ENCODE assay signal across 1 cellular context in the genomic region with DNA sequence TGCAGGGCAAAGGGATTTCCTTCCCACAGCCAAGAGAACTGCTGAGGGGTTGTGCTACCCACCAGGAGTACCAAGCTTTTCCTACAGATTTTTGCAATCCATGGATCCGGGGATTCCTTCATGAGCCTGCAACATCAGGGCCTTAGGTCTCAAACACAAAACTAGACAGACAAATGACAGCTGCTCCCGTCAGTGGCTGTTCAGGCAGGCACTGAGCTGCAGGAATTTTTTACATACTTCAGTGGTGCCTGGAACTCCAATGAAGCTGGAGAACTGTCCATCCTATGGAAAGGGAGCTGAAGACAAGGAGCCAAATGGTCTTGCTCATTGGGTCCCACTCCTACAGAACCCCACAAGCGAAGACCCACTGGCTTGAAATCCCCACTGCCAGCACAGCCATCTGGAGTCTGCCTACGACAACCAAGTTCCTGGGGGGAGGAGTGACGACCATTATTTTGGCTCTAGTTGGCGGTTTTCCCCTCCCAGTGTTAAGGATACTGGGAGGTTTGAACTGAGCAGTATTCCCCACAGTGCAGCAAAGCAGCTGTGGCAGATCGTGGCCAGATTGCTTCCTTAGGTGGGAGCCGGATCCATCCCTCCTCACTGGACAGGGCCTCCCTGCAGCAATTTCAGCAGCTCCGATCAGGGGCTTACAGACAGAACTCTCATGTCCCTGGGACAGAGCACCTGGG.
TF ChIP-seq lines count a peak whose summit lies in the region.

No MANE protein-coding gene starts in this region.

TF ChIP-seq in GM23338, 12 proteins besides CTCF, POLR2A, EP300 and RAD21 (continued from another document):
- TF ChIP-seq, protein P1, sequence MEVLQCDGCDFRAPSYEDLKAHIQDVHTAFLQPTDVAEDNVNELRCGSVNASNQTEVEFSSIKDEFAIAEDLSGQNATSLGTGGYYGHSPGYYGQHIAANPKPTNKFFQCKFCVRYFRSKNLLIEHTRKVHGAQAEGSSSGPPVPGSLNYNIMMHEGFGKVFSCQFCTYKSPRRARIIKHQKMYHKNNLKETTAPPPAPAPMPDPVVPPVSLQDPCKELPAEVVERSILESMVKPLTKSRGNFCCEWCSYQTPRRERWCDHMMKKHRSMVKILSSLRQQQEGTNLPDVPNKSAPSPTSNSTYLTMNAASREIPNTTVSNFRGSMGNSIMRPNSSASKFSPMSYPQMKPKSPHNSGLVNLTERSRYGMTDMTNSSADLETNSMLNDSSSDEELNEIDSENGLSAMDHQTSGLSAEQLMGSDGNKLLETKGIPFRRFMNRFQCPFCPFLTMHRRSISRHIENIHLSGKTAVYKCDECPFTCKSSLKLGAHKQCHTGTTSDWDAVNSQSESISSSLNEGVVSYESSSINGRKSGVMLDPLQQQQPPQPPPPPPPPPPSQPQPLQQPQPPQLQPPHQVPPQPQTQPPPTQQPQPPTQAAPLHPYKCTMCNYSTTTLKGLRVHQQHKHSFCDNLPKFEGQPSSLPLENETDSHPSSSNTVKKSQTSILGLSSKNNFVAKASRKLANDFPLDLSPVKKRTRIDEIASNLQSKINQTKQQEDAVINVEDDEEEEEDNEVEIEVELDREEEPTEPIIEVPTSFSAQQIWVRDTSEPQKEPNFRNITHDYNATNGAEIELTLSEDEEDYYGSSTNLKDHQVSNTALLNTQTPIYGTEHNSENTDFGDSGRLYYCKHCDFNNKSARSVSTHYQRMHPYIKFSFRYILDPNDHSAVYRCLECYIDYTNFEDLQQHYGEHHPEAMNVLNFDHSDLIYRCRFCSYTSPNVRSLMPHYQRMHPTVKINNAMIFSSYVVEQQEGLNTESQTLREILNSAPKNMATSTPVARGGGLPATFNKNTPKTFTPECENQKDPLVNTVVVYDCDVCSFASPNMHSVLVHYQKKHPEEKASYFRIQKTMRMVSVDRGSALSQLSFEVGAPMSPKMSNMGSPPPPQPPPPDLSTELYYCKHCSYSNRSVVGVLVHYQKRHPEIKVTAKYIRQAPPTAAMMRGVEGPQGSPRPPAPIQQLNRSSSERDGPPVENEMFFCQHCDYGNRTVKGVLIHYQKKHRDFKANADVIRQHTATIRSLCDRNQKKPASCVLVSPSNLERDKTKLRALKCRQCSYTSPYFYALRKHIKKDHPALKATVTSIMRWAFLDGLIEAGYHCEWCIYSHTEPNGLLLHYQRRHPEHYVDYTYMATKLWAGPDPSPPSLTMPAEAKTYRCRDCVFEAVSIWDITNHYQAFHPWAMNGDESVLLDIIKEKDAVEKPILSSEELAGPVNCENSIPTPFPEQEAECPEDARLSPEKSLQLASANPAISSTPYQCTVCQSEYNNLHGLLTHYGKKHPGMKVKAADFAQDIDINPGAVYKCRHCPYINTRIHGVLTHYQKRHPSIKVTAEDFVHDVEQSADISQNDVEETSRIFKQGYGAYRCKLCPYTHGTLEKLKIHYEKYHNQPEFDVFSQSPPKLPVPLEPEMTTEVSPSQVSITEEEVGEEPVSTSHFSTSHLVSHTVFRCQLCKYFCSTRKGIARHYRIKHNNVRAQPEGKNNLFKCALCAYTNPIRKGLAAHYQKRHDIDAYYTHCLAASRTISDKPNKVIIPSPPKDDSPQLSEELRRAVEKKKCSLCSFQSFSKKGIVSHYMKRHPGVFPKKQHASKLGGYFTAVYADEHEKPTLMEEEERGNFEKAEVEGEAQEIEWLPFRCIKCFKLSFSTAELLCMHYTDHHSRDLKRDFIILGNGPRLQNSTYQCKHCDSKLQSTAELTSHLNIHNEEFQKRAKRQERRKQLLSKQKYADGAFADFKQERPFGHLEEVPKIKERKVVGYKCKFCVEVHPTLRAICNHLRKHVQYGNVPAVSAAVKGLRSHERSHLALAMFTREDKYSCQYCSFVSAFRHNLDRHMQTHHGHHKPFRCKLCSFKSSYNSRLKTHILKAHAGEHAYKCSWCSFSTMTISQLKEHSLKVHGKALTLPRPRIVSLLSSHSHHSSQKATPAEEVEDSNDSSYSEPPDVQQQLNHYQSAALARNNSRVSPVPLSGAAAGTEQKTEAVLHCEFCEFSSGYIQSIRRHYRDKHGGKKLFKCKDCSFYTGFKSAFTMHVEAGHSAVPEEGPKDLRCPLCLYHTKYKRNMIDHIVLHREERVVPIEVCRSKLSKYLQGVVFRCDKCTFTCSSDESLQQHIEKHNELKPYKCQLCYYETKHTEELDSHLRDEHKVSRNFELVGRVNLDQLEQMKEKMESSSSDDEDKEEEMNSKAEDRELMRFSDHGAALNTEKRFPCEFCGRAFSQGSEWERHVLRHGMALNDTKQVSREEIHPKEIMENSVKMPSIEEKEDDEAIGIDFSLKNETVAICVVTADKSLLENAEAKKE (CRISPR knock-in tag; IDR thresholded peaks at IDR 0.05): no peak
- no peak for TF ChIP-seq EZH2 (IDR thresholded peaks at IDR 0.05; ENCODE audit: low read depth, unreplicated experiment)
- TF ChIP-seq JUNB (IDR thresholded peaks at IDR 0.05; ENCODE audit: unreplicated experiment): no peak
- TF ChIP-seq, protein P2, sequence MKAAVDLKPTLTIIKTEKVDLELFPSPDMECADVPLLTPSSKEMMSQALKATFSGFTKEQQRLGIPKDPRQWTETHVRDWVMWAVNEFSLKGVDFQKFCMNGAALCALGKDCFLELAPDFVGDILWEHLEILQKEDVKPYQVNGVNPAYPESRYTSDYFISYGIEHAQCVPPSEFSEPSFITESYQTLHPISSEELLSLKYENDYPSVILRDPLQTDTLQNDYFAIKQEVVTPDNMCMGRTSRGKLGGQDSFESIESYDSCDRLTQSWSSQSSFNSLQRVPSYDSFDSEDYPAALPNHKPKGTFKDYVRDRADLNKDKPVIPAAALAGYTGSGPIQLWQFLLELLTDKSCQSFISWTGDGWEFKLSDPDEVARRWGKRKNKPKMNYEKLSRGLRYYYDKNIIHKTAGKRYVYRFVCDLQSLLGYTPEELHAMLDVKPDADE (IDR thresholded peaks at IDR 0.05): no peak
- TF ChIP-seq CREB1 (CRISPR knock-in tag; IDR thresholded peaks at IDR 0.05; ENCODE audit: low read depth): no peak
- TF ChIP-seq ZNF331 (CRISPR knock-in tag; IDR thresholded peaks at IDR 0.05; ENCODE audit: low read depth): no peak
